ENCODE assay signal across 17 cellular contexts in the genomic region with DNA sequence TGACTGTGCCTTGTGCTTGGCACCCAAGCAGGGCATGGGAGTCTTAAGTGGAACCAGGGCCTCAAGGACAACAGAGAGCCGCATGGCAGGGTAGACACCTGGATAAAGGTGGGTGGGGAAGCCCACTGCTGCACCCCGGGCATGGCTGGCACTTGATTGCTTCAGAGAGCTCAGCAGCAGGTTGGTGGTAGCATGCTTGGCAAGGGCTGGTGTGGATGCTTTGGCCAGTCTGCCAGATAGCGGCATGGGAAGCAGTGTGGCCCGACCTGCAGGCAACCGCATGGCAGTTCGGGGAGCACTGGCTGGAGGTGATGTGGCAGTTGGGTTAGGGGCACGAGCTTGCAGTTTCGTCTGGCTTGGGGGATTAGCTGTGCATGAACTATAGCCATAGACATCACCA. TPM values are rescaled to one million over a fixed set of nuclear protein-coding genes. Genes with fewer than 3 reads are reported as not detected.
DNase-seq lines count a peak whose midpoint lies in the region; ATAC-seq, FAIRE-seq and TF ChIP-seq lines count a peak whose summit lies in the region.
"Had no signal": no experiment of that assay in that cellular context is flagged by ENCODE, and none has a peak within 500 bp of the region (broad histone marks: within the 10 kb centered on the region; RNA-seq: fewer than 3 reads in every experiment).

No MANE protein-coding gene starts in this region.

- H3K4me2 ChIP-seq in GM12878 (ENCODE audit: control insufficient read depth, insufficient read depth), result no peak overlapping the region
- no peak overlapping the region for H3K4me2 ChIP-seq in osteoblast (ENCODE audit: insufficient read depth, low read length)

- SMC1A ChIA-PET in GM12878 (lab: Charles Lee; ENCODE audit: uncharacterized antibody, unreplicated experiment), result no interaction called here

- CTCF ChIA-PET in GM12878 (lab: Yijun Ruan, JAX), result no interaction called here

- ATAC-seq in activated T-cell treated with anti-CD3 and anti-CD28 coated beads, Interleukin-2, amount 50 U/mL, for 4 hours, result no peak
- no peak for ATAC-seq in GM12878
- ATAC-seq in HG03159 (IDR thresholded peaks at IDR 0.05; ENCODE audit: unreplicated experiment), result no peak

- no peaks in the 10 kb centered on the region for H3K27me3 Mint-ChIP-seq in activated T-cell treated with anti-CD3 and anti-CD28 coated beads, Interleukin-2, amount 50 U/mL, for 4 hours (ENCODE audit: low read depth)
- H3K27me3 Mint-ChIP-seq in IgD-negative memory B cell, result no peaks in the 10 kb centered on the region
- no peaks in the 10 kb centered on the region for H3K27me3 Mint-ChIP-seq in T-helper 2 cell treated with Interferon-gamma antibody and Interleukin-4, amounts not matched to agents 5 μg/mL and 100 μg/mL, for 36 hours (ENCODE audit: low read depth)

- no peak for FAIRE-seq in GM12878 (lab: Jason Lieb, UNC)
- FAIRE-seq: GM19239 had no signal

- TF ChIP-seq POLR2A in GM12878 (IDR thresholded peaks at IDR 0.05; ENCODE audit: low read depth, low read length), result no peak

- WGBS in GM12878 (ENCODE audit: insufficient coverage, insufficient replicate concordance, low lambda C conversion rate, missing lambda C conversion rate), result 98% methylated on average over 8 of the region's 8 CpGs

- H3K9me3 ChIP-seq in GM12878 (replicated peaks; ENCODE audit: control insufficient read depth, insufficient read depth, low read length) (peaks cover 2% of the 10 kb centered on the region; the same call in 2 of the 3 replicates), osteoblast (ENCODE audit: low read depth, low read length) (no peaks in the 10 kb centered on the region)
- H3K9me3 ChIP-seq: BLaER1 had no signal

- in situ Hi-C loops in GM12878 (cut with MboI), result no loop called here

- peaks cover 10% of the 10 kb centered on the region for H3K4me1 ChIP-seq in GM12878 (ENCODE audit: control insufficient read depth, insufficient read depth, low read length)
- H3K4me1 ChIP-seq in osteoblast (ENCODE audit: insufficient read depth, low read length), result peaks cover 14% of the 10 kb centered on the region

- no peaks in the 10 kb centered on the region for H3K9me3 Mint-ChIP-seq in activated T-cell treated with anti-CD3 and anti-CD28 coated beads, Interleukin-2, amount 50 U/mL, for 4 hours
- no peaks in the 10 kb centered on the region for H3K9me3 Mint-ChIP-seq in IgD-negative memory B cell
- no peaks in the 10 kb centered on the region for H3K9me3 Mint-ChIP-seq in T-helper 2 cell treated with Interferon-gamma antibody and Interleukin-4, amounts not matched to agents 5 μg/mL and 100 μg/mL, for 36 hours

- no peak for TF ChIP-seq CTCF in GM12878 (IDR thresholded peaks at IDR 0.05 in 2 of 3, conservative IDR thresholded peaks at IDR 0.05 in 1 of 3; ENCODE audit: control insufficient read depth in 2 of 3, extremely low read depth in 1 of 3, insufficient read depth in 1 of 3, low read depth in 3 of 3, low read length in 3 of 3)
- TF ChIP-seq CTCF in osteoblast (IDR thresholded peaks at IDR 0.05; ENCODE audit: extremely low read depth, low read depth, low read length), result no peak

- H3K4me3 Mint-ChIP-seq in activated T-cell treated with anti-CD3 and anti-CD28 coated beads, Interleukin-2, amount 50 U/mL, for 4 hours, result peak overlapping the region; percentile 37
- H3K4me3 Mint-ChIP-seq in IgD-negative memory B cell, result peak overlapping the region in 1 of 4 donors; percentile 93
- H3K4me3 Mint-ChIP-seq in T-helper 2 cell treated with Interferon-gamma antibody and Interleukin-4, amounts not matched to agents 5 μg/mL and 100 μg/mL, for 36 hours, result no peak overlapping the region

- no peaks in the 10 kb centered on the region for H3K27me3 ChIP-seq in GM12878 (replicated peaks in 1 of 2; ENCODE audit: control insufficient read depth in 2 of 2, insufficient read depth in 2 of 2, low read length in 1 of 2)
- H3K27me3 ChIP-seq in osteoblast (ENCODE audit: insufficient read depth, low read length), result no peaks in the 10 kb centered on the region
- H3K27me3 ChIP-seq: BLaER1 had no signal

- H4K20me1 ChIP-seq in GM12878 (ENCODE audit: control insufficient read depth, insufficient read depth) (no peaks in the 10 kb centered on the region; the same call in 1 of the 2 replicates), osteoblast (ENCODE audit: insufficient read depth, low read length) (peaks cover 13% of the 10 kb centered on the region)

- peak overlapping the region in 2 of 3 donors; percentile 16 to 84 for H3K27ac Mint-ChIP-seq in IgD-negative memory B cell
- no peak overlapping the region for H3K27ac Mint-ChIP-seq in T-helper 2 cell treated with Interferon-gamma antibody and Interleukin-4, amounts not matched to agents 5 μg/mL and 100 μg/mL, for 36 hours

- TF ChIP-seq EP300 in GM12878 (IDR thresholded peaks at IDR 0.05; ENCODE audit: borderline replicate concordance in 1 of 2, control insufficient read depth in 1 of 2, low read depth in 2 of 2, low read length in 2 of 2), result no peak

- TF ChIP-seq RAD21 in GM12878 (IDR thresholded peaks at IDR 0.05; ENCODE audit: insufficient read depth, low read depth, low read length), result no peak

- POLR2A ChIA-PET in GM12878 (lab: Charles Lee), result no interaction called here

- RAD21 ChIA-PET in GM12878 (lab: Charles Lee; ENCODE audit: unreplicated experiment), result no interaction called here

- H3K36me3 ChIP-seq in GM12878 (ENCODE audit: control insufficient read depth in 2 of 2, insufficient read depth in 2 of 2, low read length in 1 of 2) (peaks cover 6 to 9% of the 10 kb centered on the region in 2 experiments; a peak in 3 of 4 replicates), osteoblast (ENCODE audit: insufficient read depth, low read length) (peaks cover 16% of the 10 kb centered on the region)

- intact Hi-C loops in GM12878 (cut with micrococcal nuclease; ENCODE audit: unreplicated experiment), result no loop called here

- H2AFZ ChIP-seq in GM12878 (ENCODE audit: control insufficient read depth, low read depth, low read length) (no peak overlapping the region), osteoblast (ENCODE audit: low read length) (no peak overlapping the region)

- peaks cover 24% of the 10 kb centered on the region for H3K79me2 ChIP-seq in GM12878 (ENCODE audit: control insufficient read depth, insufficient read depth, low read length)
- peaks cover 33% of the 10 kb centered on the region for H3K79me2 ChIP-seq in osteoblast (ENCODE audit: insufficient read depth, low read length)

- no peak overlapping the region for H3K4me3 ChIP-seq in GM12878
- H3K4me3 ChIP-seq in osteoblast (ENCODE audit: insufficient read depth, low read length), result no peak overlapping the region
- H3K4me3 ChIP-seq: BLaER1 had no signal

- no peak overlapping the region for H3K9ac ChIP-seq in GM12878 (ENCODE audit: control insufficient read depth, insufficient read depth, low read length)
- H3K9ac ChIP-seq: BLaER1 had no signal

- peaks cover 16% of the 10 kb centered on the region for H3K36me3 Mint-ChIP-seq in activated T-cell treated with anti-CD3 and anti-CD28 coated beads, Interleukin-2, amount 50 U/mL, for 4 hours (ENCODE audit: insufficient read depth)
- no peaks in the 10 kb centered on the region for H3K36me3 Mint-ChIP-seq in IgD-negative memory B cell
- peaks cover 13% of the 10 kb centered on the region for H3K36me3 Mint-ChIP-seq in T-helper 2 cell treated with Interferon-gamma antibody and Interleukin-4, amounts not matched to agents 5 μg/mL and 100 μg/mL, for 36 hours (ENCODE audit: low read depth)

- H3K27ac ChIP-seq in GM12878 (ENCODE audit: control insufficient read depth, insufficient read depth) (no peak overlapping the region), osteoblast (ENCODE audit: low read depth, low read length) (no peak overlapping the region)

- peaks cover 22% of the 10 kb centered on the region for H3K4me1 Mint-ChIP-seq in activated T-cell treated with anti-CD3 and anti-CD28 coated beads, Interleukin-2, amount 50 U/mL, for 4 hours (ENCODE audit: low read depth)
- H3K4me1 Mint-ChIP-seq in IgD-negative memory B cell, result peaks cover 9 to 20% (median 12%) of the 10 kb centered on the region in 3 donors
- peaks cover 12% of the 10 kb centered on the region for H3K4me1 Mint-ChIP-seq in T-helper 2 cell treated with Interferon-gamma antibody and Interleukin-4, amounts not matched to agents 5 μg/mL and 100 μg/mL, for 36 hours (ENCODE audit: low read depth)

- no peak for DNase-seq in activated T-cell treated with anti-CD3 and anti-CD28 coated beads, Interleukin-2, amount 50 U/mL, for 4 hours
- DNase-seq in activated T-cell treated with anti-CD3 and anti-CD28 coated beads, Interleukin-2, amount 50 U/mL, for 48 hours, result no peak
- no peak for DNase-seq in GM12878 (ENCODE audit: low read depth, low spot score)
- peak; percentile 65 for DNase-seq in osteoblast (ENCODE audit: insufficient read length, low spot score, missing footprints)
- no peak for DNase-seq in T-helper 2 cell treated with Interferon-gamma antibody and Interleukin-4, amounts not matched to agents 5 μg/mL and 100 μg/mL, for 36 hours (ENCODE audit: low spot score)
- DNase-seq in NCI-H510A treated with DMSO at 0.1 percent for 48 hours (lab: John Stamatoyannopoulos, UW), result no peak
- DNase-seq: COR-L47, DMS153, EL, H7, NCI-H187, NCI-H69, SHP77 had no signal

- no TSS peak for BruUV-seq in GM12878 (replicated peaks; lab: Mats Ljungman, UMichigan)

RNA-seq across cellular contexts. Expression of gene CCDC71, which starts 2.5 kb away (rescaled TPM):
- 10 to 100 TPM; 24.8 to 29.2 (median 27.0) TPM for total RNA-seq in activated T-cell treated with anti-CD3 and anti-CD28 coated beads, Interleukin-2, amount 50 U/mL, for 4 hours
- 1.7 TPM for polyA plus RNA-seq in IgD-negative memory B cell
- 51.7 and 62.8 TPM in 2 replicates for total RNA-seq in GM12878 (2013; cell fraction: nucleolus; rRNA removed)
- total RNA-seq in GM12878 (2014; rRNA removed), result 34.0 and 38.0 TPM in 2 replicates
- 19.9 and 21.8 TPM in 2 replicates for total RNA-seq in GM12878 (2014; rRNA removed; fragmentation: Illumina TruSeq; extraction: Trizol)
- total RNA-seq in GM12878 (2021), result 30.3 and 31.8 TPM in 2 replicates
- polyA plus RNA-seq in GM12878 (2011; ENCODE audit: low read depth), result 8.9 TPM
- polyA plus RNA-seq in GM12878 (2011; rRNA removed), result 6.4 and 12.4 TPM in 2 replicates
- polyA plus RNA-seq in GM12878 (2011; cell fraction: cytosol; rRNA removed), result 21.4 and 25.7 TPM in 2 replicates
- polyA plus RNA-seq in GM12878 (2011; cell fraction: nucleus; rRNA removed), result 16.0 and 17.1 TPM in 2 replicates
- 16.7 and 17.5 TPM in 2 replicates for polyA plus RNA-seq in GM12878 (2012)
- polyA plus RNA-seq in GM12878 (2014; fragmentation: Illumina TruSeq; extraction: Trizol), result 6.9 and 19.7 TPM in 2 replicates
- polyA plus RNA-seq in GM12878 (2014; fragmentation: Nextera tagmentation; extraction: Ambion mirVana), result under 1 TPM; 0.20 to 0.24 TPM
- polyA plus RNA-seq in GM12878 (2014; rRNA removed), result 31.8 and 36.1 TPM in 2 replicates
- polyA plus RNA-seq in GM12878 (2016; fragmentation: Nextera tagmentation; extraction: Ambion mirVana), result 1 to 10 TPM; 1.0 to 1.7 TPM
- 34.0 and 50.8 TPM in 2 replicates for polyA minus RNA-seq in GM12878 (2011; rRNA and poly(A)+ RNA removed)
- 8.7 and 10.4 TPM in 2 replicates for polyA minus RNA-seq in GM12878 (2011; cell fraction: cytosol; rRNA and poly(A)+ RNA removed)
- 27.1 and 41.2 TPM in 2 replicates for polyA minus RNA-seq in GM12878 (2011; cell fraction: nucleus; rRNA and poly(A)+ RNA removed)
- total RNA-seq in osteoblast, result 19.2 and 22.8 TPM in 2 replicates

RNA-seq across cellular contexts. Expression of gene KLHDC8B, which starts 7.8 kb away (rescaled TPM):
- 1 to 10 TPM; 2.6 to 3.6 (median 3.5) TPM for total RNA-seq in activated T-cell treated with anti-CD3 and anti-CD28 coated beads, Interleukin-2, amount 50 U/mL, for 4 hours
- polyA plus RNA-seq in IgD-negative memory B cell, result 0.54 TPM
- 3.5 and 7.7 TPM in 2 replicates for total RNA-seq in GM12878 (2013; cell fraction: nucleolus; rRNA removed)
- total RNA-seq in GM12878 (2014; rRNA removed), result 0.73 and 1.4 TPM in 2 replicates
- total RNA-seq in GM12878 (2014; rRNA removed; fragmentation: Illumina TruSeq; extraction: Trizol), result 0.64 and 0.89 TPM in 2 replicates
- 1.2 and 1.9 TPM in 2 replicates for total RNA-seq in GM12878 (2021)
- polyA plus RNA-seq in GM12878 (2011; ENCODE audit: low read depth), result 1.2 TPM
- polyA plus RNA-seq in GM12878 (2011; rRNA removed), result 0.79 and 1.5 TPM in 2 replicates
- polyA plus RNA-seq in GM12878 (2011; cell fraction: cytosol; rRNA removed), result 1.2 and 1.5 TPM in 2 replicates
- 2.1 and 4.2 TPM in 2 replicates for polyA plus RNA-seq in GM12878 (2011; cell fraction: nucleus; rRNA removed)
- polyA plus RNA-seq in GM12878 (2012), result 4.0 and 5.2 TPM in 2 replicates
- polyA plus RNA-seq in GM12878 (2014; fragmentation: Illumina TruSeq; extraction: Trizol), result 0.85 and 0.98 TPM in 2 replicates
- polyA plus RNA-seq in GM12878 (2014; fragmentation: Nextera tagmentation; extraction: Ambion mirVana), result under 1 TPM in 1 of 2 experiments, not detected in 1; 0.40 TPM
- 0.31 and 1.3 TPM in 2 replicates for polyA plus RNA-seq in GM12878 (2014; rRNA removed)
- polyA plus RNA-seq in GM12878 (2016; fragmentation: Nextera tagmentation; extraction: Ambion mirVana), result under 1 TPM; 0.80 to 0.92 TPM
- 0.51 and 1.1 TPM in 2 replicates for polyA minus RNA-seq in GM12878 (2011; rRNA and poly(A)+ RNA removed)
- not detected in 2 replicates for polyA minus RNA-seq in GM12878 (2011; cell fraction: cytosol; rRNA and poly(A)+ RNA removed)
- polyA minus RNA-seq in GM12878 (2011; cell fraction: nucleus; rRNA and poly(A)+ RNA removed), result 1.1 and 1.5 TPM in 2 replicates
- 16.6 and 18.3 TPM in 2 replicates for total RNA-seq in osteoblast

RNA-seq across cellular contexts. Expression of gene LAMB2, which starts 30.8 kb away (rescaled TPM):
- total RNA-seq in activated T-cell treated with anti-CD3 and anti-CD28 coated beads, Interleukin-2, amount 50 U/mL, for 4 hours, result 1 to 10 TPM; 1.6 to 2.4 (median 2.0) TPM
- polyA plus RNA-seq in IgD-negative memory B cell (not detected), GM12878 (2011; rRNA removed) (0.18 TPM in 1 of 2 replicates, not detected in the other), GM12878 (2014; fragmentation: Illumina TruSeq; extraction: Trizol) (0.13 TPM in 1 of 2 replicates, not detected in the other), GM12878 (2014; fragmentation: Nextera tagmentation; extraction: Ambion mirVana) (not detected), GM12878 (2014; rRNA removed) (0.24 and 0.64 TPM in 2 replicates), GM12878 (2016; fragmentation: Nextera tagmentation; extraction: Ambion mirVana) (1 to 10 TPM in 1 of 2 experiments, under 1 TPM in 1; 0.67 to 1.0 TPM)
- 0.61 and 2.9 TPM in 2 replicates for total RNA-seq in GM12878 (2013; cell fraction: nucleolus; rRNA removed)
- total RNA-seq in GM12878 (2014; rRNA removed) (0.23 TPM in 1 of 2 replicates, not detected in the other), GM12878 (2014; rRNA removed; fragmentation: Illumina TruSeq; extraction: Trizol) (not detected in 2 replicates), GM12878 (2021) (3.2 and 3.3 TPM in 2 replicates), osteoblast (355 and 450 TPM in 2 replicates)
- polyA plus RNA-seq in GM12878 (2011; ENCODE audit: low read depth), result not detected
- 0.15 and 0.42 TPM in 2 replicates for polyA plus RNA-seq in GM12878 (2011; cell fraction: cytosol; rRNA removed)
- 3.9 and 5.4 TPM in 2 replicates for polyA plus RNA-seq in GM12878 (2011; cell fraction: nucleus; rRNA removed)
- 0.44 TPM in 1 of 2 replicates, not detected in the other for polyA plus RNA-seq in GM12878 (2012)
- 0.31 TPM in 1 of 2 replicates, not detected in the other for polyA minus RNA-seq in GM12878 (2011; rRNA and poly(A)+ RNA removed)
- polyA minus RNA-seq in GM12878 (2011; cell fraction: cytosol; rRNA and poly(A)+ RNA removed), result not detected in 2 replicates
- polyA minus RNA-seq in GM12878 (2011; cell fraction: nucleus; rRNA and poly(A)+ RNA removed), result 0.97 TPM in 1 of 2 replicates, not detected in the other

RNA-seq across cellular contexts. Expression of gene USP19, which starts 43.0 kb away (rescaled TPM):
- total RNA-seq in activated T-cell treated with anti-CD3 and anti-CD28 coated beads, Interleukin-2, amount 50 U/mL, for 4 hours, result 10 to 100 TPM; 68.2 to 75.9 (median 75.1) TPM
- polyA plus RNA-seq in IgD-negative memory B cell, result 23.5 TPM
- 44.3 and 49.9 TPM in 2 replicates for total RNA-seq in GM12878 (2013; cell fraction: nucleolus; rRNA removed)
- total RNA-seq in GM12878 (2014; rRNA removed), result 33.6 and 35.2 TPM in 2 replicates
- 16.1 and 16.6 TPM in 2 replicates for total RNA-seq in GM12878 (2014; rRNA removed; fragmentation: Illumina TruSeq; extraction: Trizol)
- 62.2 and 64.2 TPM in 2 replicates for total RNA-seq in GM12878 (2021)
- 23.8 TPM for polyA plus RNA-seq in GM12878 (2011; ENCODE audit: low read depth)
- polyA plus RNA-seq in GM12878 (2011; rRNA removed), result 28.1 and 41.7 TPM in 2 replicates
- 46.1 and 62.5 TPM in 2 replicates for polyA plus RNA-seq in GM12878 (2011; cell fraction: cytosol; rRNA removed)
- 150 and 158 TPM in 2 replicates for polyA plus RNA-seq in GM12878 (2011; cell fraction: nucleus; rRNA removed)
- 25.7 and 27.6 TPM in 2 replicates for polyA plus RNA-seq in GM12878 (2012)
- polyA plus RNA-seq in GM12878 (2014; fragmentation: Illumina TruSeq; extraction: Trizol), result 11.1 and 25.7 TPM in 2 replicates
- polyA plus RNA-seq in GM12878 (2014; fragmentation: Nextera tagmentation; extraction: Ambion mirVana), result under 1 TPM; 0.24 to 0.68 TPM
- 40.7 and 44.8 TPM in 2 replicates for polyA plus RNA-seq in GM12878 (2014; rRNA removed)
- 10 to 100 TPM; 32.7 to 36.6 TPM for polyA plus RNA-seq in GM12878 (2016; fragmentation: Nextera tagmentation; extraction: Ambion mirVana)
- polyA minus RNA-seq in GM12878 (2011; rRNA and poly(A)+ RNA removed), result 102 and 109 TPM in 2 replicates
- 24.2 and 26.1 TPM in 2 replicates for polyA minus RNA-seq in GM12878 (2011; cell fraction: cytosol; rRNA and poly(A)+ RNA removed)
- polyA minus RNA-seq in GM12878 (2011; cell fraction: nucleus; rRNA and poly(A)+ RNA removed), result 25.5 and 46.9 TPM in 2 replicates
- total RNA-seq in osteoblast, result 37.1 and 49.6 TPM in 2 replicates

RNA-seq across cellular contexts. Expression of gene QARS1, which starts 59.1 kb away (rescaled TPM):
- 100 to 1,000 TPM; 216 to 228 (median 228) TPM for total RNA-seq in activated T-cell treated with anti-CD3 and anti-CD28 coated beads, Interleukin-2, amount 50 U/mL, for 4 hours
- polyA plus RNA-seq in IgD-negative memory B cell (117 TPM), GM12878 (2011; rRNA removed) (144 and 309 TPM in 2 replicates), GM12878 (2014; fragmentation: Illumina TruSeq; extraction: Trizol) (249 and 362 TPM in 2 replicates), GM12878 (2014; fragmentation: Nextera tagmentation; extraction: Ambion mirVana) (100 to 1,000 TPM; 229 to 328 TPM), GM12878 (2014; rRNA removed) (385 and 397 TPM in 2 replicates), GM12878 (2016; fragmentation: Nextera tagmentation; extraction: Ambion mirVana) (100 to 1,000 TPM; 168 to 185 TPM)
- total RNA-seq in GM12878 (2013; cell fraction: nucleolus; rRNA removed), result 216 and 218 TPM in 2 replicates
- total RNA-seq in GM12878 (2014; rRNA removed) (461 and 476 TPM in 2 replicates), GM12878 (2014; rRNA removed; fragmentation: Illumina TruSeq; extraction: Trizol) (199 and 212 TPM in 2 replicates), GM12878 (2021) (369 and 380 TPM in 2 replicates), osteoblast (360 and 416 TPM in 2 replicates)
- 218 TPM for polyA plus RNA-seq in GM12878 (2011; ENCODE audit: low read depth)
- 527 and 634 TPM in 2 replicates for polyA plus RNA-seq in GM12878 (2011; cell fraction: cytosol; rRNA removed)
- 904 and 1,136 TPM in 2 replicates for polyA plus RNA-seq in GM12878 (2011; cell fraction: nucleus; rRNA removed)
- 327 and 350 TPM in 2 replicates for polyA plus RNA-seq in GM12878 (2012)
- 263 and 286 TPM in 2 replicates for polyA minus RNA-seq in GM12878 (2011; rRNA and poly(A)+ RNA removed)
- polyA minus RNA-seq in GM12878 (2011; cell fraction: cytosol; rRNA and poly(A)+ RNA removed), result 87.8 and 145 TPM in 2 replicates
- 189 and 310 TPM in 2 replicates for polyA minus RNA-seq in GM12878 (2011; cell fraction: nucleus; rRNA and poly(A)+ RNA removed)

Comparison
In these comparisons a context has a peak if more than half of its experiments do, and no peak if none do; other contexts are left out.
1. RNA of gene LAMB2, which starts 30.8 kb away (total RNA-seq): 355 to 450 TPM in osteoblast; 1.6 to 2.4 TPM in activated T-cell treated with anti-CD3 and anti-CD28 coated beads, Interleukin-2, amount 50 U/mL, for 4 hours and 0.23 to 3.3 TPM in GM12878; every median in the first group is over 10 times any median in the second.